ENCODE assay signal across 23 cellular contexts in the genomic region with DNA sequence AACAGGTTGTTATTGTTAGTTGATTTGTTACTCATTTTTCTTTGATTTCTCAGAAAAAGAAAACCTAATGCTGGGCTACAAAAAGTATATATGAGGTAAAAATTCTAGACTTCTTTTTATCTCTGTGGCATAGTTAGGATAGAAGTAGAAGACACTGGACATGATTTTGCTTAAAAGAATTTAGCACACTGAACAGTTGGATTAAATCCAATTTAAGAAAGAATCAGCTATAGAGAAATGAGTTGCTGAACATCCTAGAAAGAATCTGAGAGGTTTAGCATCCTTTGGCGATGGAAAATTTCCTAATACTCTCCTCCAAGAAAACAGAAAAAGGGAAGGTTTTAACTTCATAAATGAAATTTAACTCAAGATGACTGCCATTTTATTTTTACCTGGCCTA.
"Had no signal": no experiment of that assay in that cellular context is flagged by ENCODE, and none has a peak within 500 bp of the region (broad histone marks: within the 10 kb centered on the region; RNA-seq: fewer than 3 reads in every experiment).

No MANE protein-coding gene starts in this region.

- H3K4me3 ChIP-seq: ascending aorta had no signal

- ATAC-seq: activated CD8-positive, alpha-beta T cell treated with anti-CD3 and anti-CD28 coated beads, Interleukin-2, amount 10 ng/mL, durations not matched to agents 7 days and 5 days; T-helper 17 cell; WTC11 had no signal

- H3K36me3 ChIP-seq: ascending aorta had no signal

- H3K9me3 ChIP-seq: ascending aorta had no signal

- H3K4me3 Mint-ChIP-seq: activated CD8-positive, alpha-beta T cell treated with anti-CD3 and anti-CD28 coated beads, Interleukin-2, amount 10 ng/mL, durations not matched to agents 7 days and 5 days; activated naive CD8-positive, alpha-beta T cell treated with anti-CD3 and anti-CD28 coated beads, Interleukin-2, amount 10 ng/mL, durations not matched to agents 7 days and 5 days; T-helper 17 cell; WTC11 had no signal

- H3K36me3 Mint-ChIP-seq: activated naive CD8-positive, alpha-beta T cell treated with anti-CD3 and anti-CD28 coated beads, Interleukin-2, amount 10 ng/mL, durations not matched to agents 7 days and 5 days; WTC11 had no signal

- H3K4me1 Mint-ChIP-seq: activated naive CD8-positive, alpha-beta T cell treated with anti-CD3 and anti-CD28 coated beads, Interleukin-2, amount 10 ng/mL, durations not matched to agents 7 days and 5 days had no signal

- DNase-seq: activated CD4-positive, alpha-beta T cell treated with anti-CD3 and anti-CD28 coated beads for 48 hours; activated CD4-positive, alpha-beta T cell treated with anti-CD3 and anti-CD28 coated beads, Interleukin-2, amount 50 U/mL, for 4 hours; activated CD4-positive, CD25-positive, alpha-beta regulatory T cell treated with anti-CD3 and anti-CD28 coated beads, Interleukin-2, amount 50 U/mL, for 72 hours; activated CD8-positive, alpha-beta memory T cell treated with anti-CD3 and anti-CD28 coated beads, Interleukin-2, amount 50 U/mL, for 48 hours; activated CD8-positive, alpha-beta T cell treated with anti-CD3 and anti-CD28 coated beads, Interleukin-2, amount 10 ng/mL, durations not matched to agents 7 days and 5 days; activated naive CD4-positive, alpha-beta T cell treated with anti-CD3 and anti-CD28 coated beads, Interleukin-2, amount 50 U/mL, for 16 hours; activated naive CD8-positive, alpha-beta T cell treated with anti-CD3 and anti-CD28 coated beads, Interleukin-2, amount 10 ng/mL, durations not matched to agents 7 days and 5 days; activated T-cell treated with anti-CD3 and anti-CD28 coated beads, Interleukin-2, amount 50 U/mL, for 1 hour; amniotic stem cell; caudate nucleus; NCI-H1092; NCI-H1417; NCI-H1930; NCI-H2171; NCI-H2227 treated with DMSO at 0.1 percent for 48 hours; NCI-H446 treated with DMSO at 0.1 percent for 48 hours; NCI-H524 treated with DMSO at 0.1 percent for 48 hours; NCI-H748 treated with DMSO at 0.1 percent for 48 hours; SIG-M5; T-helper 17 cell; T-helper 9 cell had no signal

- H3K9me3 Mint-ChIP-seq: activated naive CD8-positive, alpha-beta T cell treated with anti-CD3 and anti-CD28 coated beads, Interleukin-2, amount 10 ng/mL, durations not matched to agents 7 days and 5 days had no signal

- H3K27ac ChIP-seq: ascending aorta had no signal

- H3K27ac Mint-ChIP-seq: activated CD8-positive, alpha-beta T cell treated with anti-CD3 and anti-CD28 coated beads, Interleukin-2, amount 10 ng/mL, durations not matched to agents 7 days and 5 days; activated naive CD8-positive, alpha-beta T cell treated with anti-CD3 and anti-CD28 coated beads, Interleukin-2, amount 10 ng/mL, durations not matched to agents 7 days and 5 days; T-helper 17 cell; WTC11 had no signal

- H3K27me3 ChIP-seq: ascending aorta had no signal
